Comparison of ENCODE assay signal across 29 cellular contexts in the genomic region with DNA sequence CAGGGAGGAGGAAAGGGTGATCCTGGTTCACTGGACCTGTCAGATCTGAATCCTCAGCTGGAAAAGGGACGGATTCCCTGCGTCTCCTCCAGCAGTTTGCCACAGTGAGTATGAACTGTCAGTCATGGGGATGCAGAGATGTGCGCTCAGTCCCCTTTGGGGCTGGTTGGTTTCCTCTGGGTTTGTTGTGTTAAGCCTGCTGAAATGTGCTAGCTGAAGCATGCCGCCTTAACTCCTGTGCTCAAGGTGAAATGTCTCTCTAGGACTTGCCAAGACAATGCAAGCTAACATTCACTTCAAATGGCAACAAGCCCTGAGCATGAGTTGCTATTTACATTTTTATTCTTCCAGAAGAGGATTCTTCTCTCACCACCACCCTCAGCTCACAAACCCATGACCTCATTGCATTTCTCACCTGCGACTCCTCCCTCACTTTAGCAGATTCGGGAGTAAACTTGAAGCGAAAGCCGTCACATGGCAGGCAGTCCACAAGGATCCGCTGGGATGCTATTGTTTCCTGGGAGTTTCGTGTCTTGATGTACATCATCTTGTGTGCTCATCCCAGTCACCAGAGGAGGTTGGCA.
"Had no signal": no experiment of that assay in that cellular context is flagged by ENCODE, and none has a peak within 500 bp of the region (broad histone marks: within the 10 kb centered on the region; RNA-seq: fewer than 3 reads in every experiment).

No MANE protein-coding gene starts in this region.

- H3K27me3 ChIP-seq: adrenal gland, ascending aorta, brain microvascular endothelial cell, esophagus muscularis mucosa, gastroesophageal sphincter, heart left ventricle, left lung, ovary, right lobe of liver had no signal

- FAIRE-seq: colon, endothelial cell of umbilical vein, kidney had no signal

- H3K27ac ChIP-seq: adrenal gland, ascending aorta, brain microvascular endothelial cell, esophagus muscularis mucosa, gastroesophageal sphincter, heart left ventricle, left lung, ovary, psoas muscle, right lobe of liver had no signal

- H3K4me1 ChIP-seq: adrenal gland, ascending aorta, esophagus muscularis mucosa, gastroesophageal sphincter, heart left ventricle, left lung, psoas muscle, right lobe of liver had no signal

- H3K4me3 ChIP-seq: adrenal gland, ascending aorta, esophagus muscularis mucosa, gastroesophageal sphincter, heart left ventricle, left lung, ovary, psoas muscle, right lobe of liver, skin epidermis had no signal

- H3K36me3 ChIP-seq: adrenal gland, ascending aorta, brain microvascular endothelial cell, esophagus muscularis mucosa, gastroesophageal sphincter, heart left ventricle, left lung, ovary, right lobe of liver had no signal

- DNase-seq: activated B cell treated with CpG ODN at 0.5 μM for 24 hours; activated CD4-positive, alpha-beta T cell treated with anti-CD3 and anti-CD28 coated beads for 36 hours; activated CD4-positive, alpha-beta T cell treated with anti-CD3 and anti-CD28 coated beads, Interleukin-2, amount 50 U/mL, for 4 hours; activated CD8-positive, alpha-beta memory T cell treated with anti-CD3 and anti-CD28 coated beads for 24 hours; activated CD8-positive, alpha-beta memory T cell treated with anti-CD3 and anti-CD28 coated beads, Interleukin-2, amount 50 U/mL, for 48 hours; activated naive CD4-positive, alpha-beta T cell; activated T-cell treated with anti-CD3 and anti-CD28 coated beads, Interleukin-2, amount 50 U/mL, for 4 hours; adrenal gland; brain microvascular endothelial cell; effector memory CD4-positive, alpha-beta T cell; heart left ventricle; kidney; left lung; mammary epithelial cell; midbrain; natural killer cell; ovary; psoas muscle; right lobe of liver; stimulated activated CD4-positive, alpha-beta T cell treated with anti-CD3 and anti-CD28 coated beads, Interleukin-1b, Interleukin-23, amount 100 ng/mL, for 48 hours; stimulated activated naive CD8-positive, alpha-beta T cell treated with anti-CD3 and anti-CD28 coated beads, Interleukin-15, amount 100 ng/mL, for 72 hours; T-helper 9 cell; trophoblast cell had no signal

- H3K9me3 ChIP-seq: adrenal gland, ascending aorta, ovary, psoas muscle, right lobe of liver had no signal

- ATAC-seq: activated CD4-positive, alpha-beta T cell treated with anti-CD3 and anti-CD28 coated beads for 36 hours; activated T-cell treated with anti-CD3 and anti-CD28 coated beads, Interleukin-2, amount 50 U/mL, for 4 hours; gastroesophageal sphincter; heart left ventricle; left lung; natural killer cell; psoas muscle; right lobe of liver; stimulated activated naive CD8-positive, alpha-beta T cell treated with anti-CD3 and anti-CD28 coated beads, Interleukin-15, amount 100 ng/mL, for 72 hours had no signal
